In genomic region chr1:167955915-167956314, GRCh38 we compare ENCODE assay signal across 18 cellular contexts. TPM values are rescaled to one million over a fixed set of nuclear protein-coding genes. Genes with fewer than 3 reads are reported as not detected.
"Had no signal": no experiment of that assay in that cellular context is flagged by ENCODE, and none has a peak within 500 bp of the region (broad histone marks: within the 10 kb centered on the region; RNA-seq: fewer than 3 reads in every experiment).

No MANE protein-coding gene starts in this region.

- H3K27me3 ChIP-seq: body of pancreas, thyroid gland had no signal

- H3K27ac Mint-ChIP-seq: activated B cell treated with CpG ODN at 0.5 μM for 24 hours; activated CD4-positive, alpha-beta T cell treated with anti-CD3 and anti-CD28 coated beads, Interleukin-2, amount 10 ng/mL, durations not matched to agents 24 days and 14 days; activated naive CD8-positive, alpha-beta T cell treated with anti-CD3 and anti-CD28 coated beads for 36 hours; natural killer cell treated with Interleukin-12 subunit alpha and Interleukin-12 subunit beta and Interleukin-15 and Interleukin-18, amount 100 ng/mL, for 72 hours; stimulated activated effector memory CD8-positive, alpha-beta T cell treated with anti-CD3 and anti-CD28 coated beads, Interleukin-12 subunit alpha, Interleukin-12 subunit beta, amount 100 ng/mL, for 72 hours had no signal

- DNase-seq: activated B cell treated with CpG ODN at 0.5 μM for 24 hours; activated CD4-positive, alpha-beta T cell treated with anti-CD3 and anti-CD28 coated beads, Interleukin-2, amount 10 ng/mL, durations not matched to agents 24 days and 14 days; activated CD8-positive, alpha-beta memory T cell treated with anti-CD3 and anti-CD28 coated beads, Interleukin-2, amount 50 U/mL, for 48 hours; activated gamma-delta T cell treated with Interleukin-2 at 50 U/mL for 16 hours; activated naive CD8-positive, alpha-beta T cell treated with anti-CD3 and anti-CD28 coated beads for 36 hours; activated T-cell treated with anti-CD3 and anti-CD28 coated beads, Interleukin-2, amount 50 U/mL, for 72 hours; amygdala; body of pancreas; foreskin melanocyte; mesendoderm; nucleus accumbens; T-helper 2 cell; thyroid gland had no signal

- ATAC-seq: activated T-cell treated with anti-CD3 and anti-CD28 coated beads, Interleukin-2, amount 50 U/mL, for 72 hours; body of pancreas; natural killer cell treated with Interleukin-12 subunit alpha and Interleukin-12 subunit beta and Interleukin-15 and Interleukin-18, amount 100 ng/mL, for 72 hours; stimulated activated effector memory CD8-positive, alpha-beta T cell treated with anti-CD3 and anti-CD28 coated beads, Interleukin-12 subunit alpha, Interleukin-12 subunit beta, amount 100 ng/mL, for 72 hours had no signal

- H3K27ac ChIP-seq: body of pancreas, coronary artery, thyroid gland had no signal

- H3K4me3 ChIP-seq: body of pancreas, coronary artery, thyroid gland had no signal

- H3K4me1 ChIP-seq: thyroid gland had no signal

- H3K4me3 Mint-ChIP-seq: activated B cell treated with CpG ODN at 0.5 μM for 24 hours; activated CD4-positive, alpha-beta T cell treated with anti-CD3 and anti-CD28 coated beads, Interleukin-2, amount 10 ng/mL, durations not matched to agents 24 days and 14 days; activated naive CD8-positive, alpha-beta T cell treated with anti-CD3 and anti-CD28 coated beads for 36 hours; activated T-cell treated with anti-CD3 and anti-CD28 coated beads, Interleukin-2, amount 50 U/mL, for 72 hours; central memory CD8-positive, alpha-beta T cell; natural killer cell treated with Interleukin-12 subunit alpha and Interleukin-12 subunit beta and Interleukin-15 and Interleukin-18, amount 100 ng/mL, for 72 hours; stimulated activated effector memory CD8-positive, alpha-beta T cell treated with anti-CD3 and anti-CD28 coated beads, Interleukin-12 subunit alpha, Interleukin-12 subunit beta, amount 100 ng/mL, for 72 hours had no signal

- H3K9me3 Mint-ChIP-seq: activated B cell treated with CpG ODN at 0.5 μM for 24 hours; activated CD4-positive, alpha-beta T cell treated with anti-CD3 and anti-CD28 coated beads, Interleukin-2, amount 10 ng/mL, durations not matched to agents 24 days and 14 days; activated naive CD8-positive, alpha-beta T cell treated with anti-CD3 and anti-CD28 coated beads for 36 hours; activated T-cell treated with anti-CD3 and anti-CD28 coated beads, Interleukin-2, amount 50 U/mL, for 72 hours; central memory CD8-positive, alpha-beta T cell; natural killer cell treated with Interleukin-12 subunit alpha and Interleukin-12 subunit beta and Interleukin-15 and Interleukin-18, amount 100 ng/mL, for 72 hours; stimulated activated effector memory CD8-positive, alpha-beta T cell treated with anti-CD3 and anti-CD28 coated beads, Interleukin-12 subunit alpha, Interleukin-12 subunit beta, amount 100 ng/mL, for 72 hours had no signal

- H3K4me1 Mint-ChIP-seq: activated B cell treated with CpG ODN at 0.5 μM for 24 hours; stimulated activated effector memory CD8-positive, alpha-beta T cell treated with anti-CD3 and anti-CD28 coated beads, Interleukin-12 subunit alpha, Interleukin-12 subunit beta, amount 100 ng/mL, for 72 hours had no signal

- H3K9me3 ChIP-seq: body of pancreas, thyroid gland had no signal

- H3K27me3 Mint-ChIP-seq: activated B cell treated with CpG ODN at 0.5 μM for 24 hours; activated CD4-positive, alpha-beta T cell treated with anti-CD3 and anti-CD28 coated beads, Interleukin-2, amount 10 ng/mL, durations not matched to agents 24 days and 14 days; activated naive CD8-positive, alpha-beta T cell treated with anti-CD3 and anti-CD28 coated beads for 36 hours; central memory CD8-positive, alpha-beta T cell; natural killer cell treated with Interleukin-12 subunit alpha and Interleukin-12 subunit beta and Interleukin-15 and Interleukin-18, amount 100 ng/mL, for 72 hours had no signal

RNA-seq across cellular contexts. Expression of gene ADCY10, which starts 42.0 kb away (rescaled TPM):
- total RNA-seq: activated naive CD8-positive, alpha-beta T cell treated with anti-CD3 and anti-CD28 coated beads for 36 hours; kidney epithelial cell had no signal
